14 cellular contexts compared by ENCODE assay signal in genomic region chr5:110338336-110339083, GRCh38.
"Had no signal": no experiment of that assay in that cellular context is flagged by ENCODE, and none has a peak within 500 bp of the region (broad histone marks: within the 10 kb centered on the region; RNA-seq: fewer than 3 reads in every experiment).

No MANE protein-coding gene starts in this region.

- H3K4me1 ChIP-seq: parathyroid adenoma had no signal

- H3K36me3 ChIP-seq: tibial artery had no signal

- H3K4me3 ChIP-seq: coronary artery, mucosa of descending colon, tibial artery had no signal

- DNase-seq: activated CD4-positive, alpha-beta T cell treated with anti-CD3 and anti-CD28 coated beads, Interleukin-2, amount 10 ng/mL, durations not matched to agents 7 days and 5 days; activated CD4-positive, CD25-positive, alpha-beta regulatory T cell; activated CD8-positive, alpha-beta memory T cell treated with anti-CD3 and anti-CD28 coated beads for 24 hours; activated gamma-delta T cell treated with Interleukin-2 at 50 U/mL for 16 hours; foreskin fibroblast; hypothalamus; kidney glomerular epithelial cell; mucosa of descending colon; naive thymus-derived CD4-positive, alpha-beta T cell; stimulated activated CD4-positive, alpha-beta T cell treated with anti-CD3 and anti-CD28 coated beads, Interleukin-4, amount 100 ng/mL, for 1 hour; stimulated activated naive B cell treated with anti-CD40 and anti-IgM and Interleukin-4, amounts not matched to agents 10 μg/mL and 1 μg/mL and 100 μg/mL, for 72 hours; tibial artery had no signal

- H3K27ac ChIP-seq: coronary artery, parathyroid adenoma, tibial artery had no signal

- H3K9me3 ChIP-seq: mucosa of descending colon, tibial artery had no signal

- H3K27me3 ChIP-seq: tibial artery had no signal
